In the genomic region with DNA sequence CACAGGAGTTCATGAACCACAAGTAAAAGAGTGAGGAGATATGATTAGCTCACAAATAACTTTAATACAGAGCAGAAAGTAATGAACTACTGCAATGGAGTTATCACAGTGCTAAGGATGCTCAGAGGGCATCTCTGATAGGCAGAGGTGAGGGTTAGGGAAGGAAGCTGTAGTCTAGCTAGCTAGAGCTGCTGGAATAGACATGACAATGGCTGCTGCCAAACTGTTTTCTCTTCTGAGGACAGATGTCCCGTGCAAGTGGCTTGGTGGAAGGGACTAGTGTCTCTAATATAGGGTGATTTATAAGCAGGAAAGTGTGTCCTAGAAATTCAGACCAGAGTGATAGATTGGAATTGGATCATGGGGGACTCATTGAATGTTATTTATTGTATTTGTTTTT, we compare ENCODE assay signal across 23 cellular contexts. TPM values are rescaled to one million over a fixed set of nuclear protein-coding genes. Genes with fewer than 3 reads are reported as not detected.
A peak's percentile ranks its signal among the peaks of the same experiment; 100 is the strongest.
DNase-seq lines count a peak whose midpoint lies in the region; ATAC-seq and TF ChIP-seq lines count a peak whose summit lies in the region.
"Had no signal": no experiment of that assay in that cellular context is flagged by ENCODE, and none has a peak within 500 bp of the region (broad histone marks: within the 10 kb centered on the region; RNA-seq: fewer than 3 reads in every experiment).

No MANE protein-coding gene starts in this region.

- 31% methylated on average over 1 of the region's 1 CpG for WGBS in SK-N-SH (ENCODE audit: low lambda C conversion rate)

- H3K4me2 ChIP-seq in SK-N-SH, result no peak overlapping the region
- H3K4me2 ChIP-seq: A549 had no signal

- H3K9me3 ChIP-seq in SK-N-SH (no peaks in the 10 kb centered on the region; the same call in 1 of the 2 replicates), mucosa of descending colon (no peaks in the 10 kb centered on the region)
- H3K9me3 ChIP-seq in CD8-positive, alpha-beta T cell (ENCODE audit: low read length), result no peaks in the 10 kb centered on the region
- H3K9me3 ChIP-seq: A549, HAP-1, ovary had no signal

- peaks cover 7% of the 10 kb centered on the region for H3K36me3 Mint-ChIP-seq in CD8-positive, alpha-beta T cell
- H3K36me3 Mint-ChIP-seq in activated T-helper 1 cell treated with anti-CD3 and anti-CD28 coated beads, Interleukin-12 subunit alpha, Interleukin-12 subunit beta, Interleukin-2, Interleukin-4 antibody, amounts not matched to agents 30 ng/mL and 10 ng/mL and 1 ng/mL, durations not matched to agents 14 hours and 24 hours and 36 hours (ENCODE audit: low read depth), result peaks cover 63% of the 10 kb centered on the region

- TF ChIP-seq CTCF in SK-N-SH (IDR thresholded peaks at IDR 0.05) (no peak), mucosa of descending colon (IDR thresholded peaks at IDR 0.05) (no peak)
- TF ChIP-seq CTCF in CD8-positive, alpha-beta T cell (IDR thresholded peaks at IDR 0.05), result no peak

- ATAC-seq in SK-N-SH treated with all-trans-retinoic acid at 6 μM for 48 hours, result no peak
- peak; percentile 25 for ATAC-seq in CD8-positive, alpha-beta T cell
- ATAC-seq in mucosa of descending colon, result peak; percentile 32
- ATAC-seq: A549 had no signal

- no peaks in the 10 kb centered on the region for H4K20me1 ChIP-seq in SK-N-SH (ENCODE audit: insufficient read depth)

- peaks cover 68% of the 10 kb centered on the region for H3K4me1 Mint-ChIP-seq in CD8-positive, alpha-beta T cell (ENCODE audit: low read depth)
- peaks cover 78% of the 10 kb centered on the region for H3K4me1 Mint-ChIP-seq in activated T-helper 1 cell treated with anti-CD3 and anti-CD28 coated beads, Interleukin-12 subunit alpha, Interleukin-12 subunit beta, Interleukin-2, Interleukin-4 antibody, amounts not matched to agents 30 ng/mL and 10 ng/mL and 1 ng/mL, durations not matched to agents 14 hours and 24 hours and 36 hours (ENCODE audit: low read depth)

- CTCF ChIA-PET in SK-N-SH (lab: Yijun Ruan, JAX), result interaction anchor here (1.3 kb wide), 1 partner anchor 54 kb away, joined by 4 read pairs; no protein-coding TSS in a partner anchor
- CTCF ChIA-PET in CD8-positive, alpha-beta T cell (lab: Charles Lee), result interaction anchor here (1.0 to 2.4 kb wide), 4 partner anchors 36 to 384 kb away, joined by 3 to 13 read pairs (median 3); no protein-coding TSS in a partner anchor

- no peak overlapping the region for H3K9ac ChIP-seq in SK-N-SH

- no peak for DNase-seq in SK-N-SH
- DNase-seq in CD8-positive, alpha-beta T cell, result no peak
- DNase-seq in activated T-helper 1 cell treated with anti-CD3 and anti-CD28 coated beads, Interleukin-12 subunit alpha, Interleukin-12 subunit beta, Interleukin-2, Interleukin-4 antibody, amounts not matched to agents 30 ng/mL and 10 ng/mL and 1 ng/mL, durations not matched to agents 14 hours and 24 hours and 36 hours (ENCODE audit: low spot score), result no peak
- DNase-seq in mucosa of descending colon, result no peak
- no peak for DNase-seq in hepatic stellate cell (ENCODE audit: low spot score)
- no peak for DNase-seq in DMS114 treated with DMSO at 0.1 percent for 48 hours (lab: John Stamatoyannopoulos, UW; ENCODE audit: unreplicated experiment)
- DNase-seq in occipital lobe (lab: John Stamatoyannopoulos, UW), result no peak
- DNase-seq: anterior cingulate cortex, foreskin melanocyte, KG1, kidney glomerular epithelial cell, NCI-H1930, NCI-H524, ovary, substantia nigra had no signal

- H3K27me3 Mint-ChIP-seq in CD8-positive, alpha-beta T cell (ENCODE audit: low read depth), result no peaks in the 10 kb centered on the region
- no peaks in the 10 kb centered on the region for H3K27me3 Mint-ChIP-seq in activated T-helper 1 cell treated with anti-CD3 and anti-CD28 coated beads, Interleukin-12 subunit alpha, Interleukin-12 subunit beta, Interleukin-2, Interleukin-4 antibody, amounts not matched to agents 30 ng/mL and 10 ng/mL and 1 ng/mL, durations not matched to agents 14 hours and 24 hours and 36 hours (ENCODE audit: insufficient read depth)

- no peaks in the 10 kb centered on the region for H3F3A ChIP-seq in SK-N-SH (replicated peaks; ENCODE audit: insufficient read depth)

- peak overlapping the region; percentile 74 for H3K4me3 Mint-ChIP-seq in CD8-positive, alpha-beta T cell
- peak overlapping the region; percentile 95 for H3K4me3 Mint-ChIP-seq in activated T-helper 1 cell treated with anti-CD3 and anti-CD28 coated beads, Interleukin-12 subunit alpha, Interleukin-12 subunit beta, Interleukin-2, Interleukin-4 antibody, amounts not matched to agents 30 ng/mL and 10 ng/mL and 1 ng/mL, durations not matched to agents 14 hours and 24 hours and 36 hours

- no peak overlapping the region for H3K27ac ChIP-seq in SK-N-SH (ENCODE audit: low read depth in 2 of 2, low read length in 1 of 2)
- H3K27ac ChIP-seq in CD8-positive, alpha-beta T cell (ENCODE audit: low read depth, low read length), result peak overlapping the region; percentile 50
- H3K27ac ChIP-seq: A549, ovary, right atrium auricular region had no signal

- H3K79me2 ChIP-seq in SK-N-SH (ENCODE audit: insufficient read depth), result no peaks in the 10 kb centered on the region

- H3K4me1 ChIP-seq in SK-N-SH (ENCODE audit: control insufficient read depth in 1 of 2, insufficient read depth in 2 of 2, low read depth in 1 of 2, low read length in 1 of 2), result no peaks in the 10 kb centered on the region
- H3K4me1 ChIP-seq in CD8-positive, alpha-beta T cell (ENCODE audit: insufficient read depth, low read length), result peaks cover 62% of the 10 kb centered on the region
- H3K4me1 ChIP-seq in mucosa of descending colon (ENCODE audit: low read depth), result no peaks in the 10 kb centered on the region
- H3K4me1 ChIP-seq: A549, HAP-1, right atrium auricular region had no signal

- 0 out of 2 replicates have a peak overlapping the region, but pooled peaks have one; percentile 35 for H2AFZ ChIP-seq in SK-N-SH (ENCODE audit: low read depth)

- peaks cover 15% of the 10 kb centered on the region; the same call in 1 of the 2 replicates for H3K27me3 ChIP-seq in SK-N-SH (ENCODE audit: insufficient read depth)
- H3K27me3 ChIP-seq in CD8-positive, alpha-beta T cell (ENCODE audit: insufficient read depth, low read length), result no peaks in the 10 kb centered on the region
- H3K27me3 ChIP-seq: ovary, right atrium auricular region had no signal

- peak overlapping the region; percentile 95 for H3K27ac Mint-ChIP-seq in CD8-positive, alpha-beta T cell
- H3K27ac Mint-ChIP-seq in activated T-helper 1 cell treated with anti-CD3 and anti-CD28 coated beads, Interleukin-12 subunit alpha, Interleukin-12 subunit beta, Interleukin-2, Interleukin-4 antibody, amounts not matched to agents 30 ng/mL and 10 ng/mL and 1 ng/mL, durations not matched to agents 14 hours and 24 hours and 36 hours, result peak overlapping the region; percentile 99

- no peaks in the 10 kb centered on the region for H3K9me2 ChIP-seq in SK-N-SH

- TF ChIP-seq RAD21 in SK-N-SH (IDR thresholded peaks at IDR 0.05; ENCODE audit: low read length), result no peak

- POLR2A ChIA-PET in SK-N-SH (lab: Yijun Ruan, JAX), result no interaction called here
- POLR2A ChIA-PET in CD8-positive, alpha-beta T cell (lab: Charles Lee), result interaction anchor here (1.0 to 2.0 kb wide), 6 partner anchors 8 to 149 kb away, joined by 3 to 9 read pairs (median 3); no protein-coding TSS in a partner anchor

- peaks cover 4% of the 10 kb centered on the region for H3K9me3 Mint-ChIP-seq in CD8-positive, alpha-beta T cell
- peaks cover 4% of the 10 kb centered on the region for H3K9me3 Mint-ChIP-seq in activated T-helper 1 cell treated with anti-CD3 and anti-CD28 coated beads, Interleukin-12 subunit alpha, Interleukin-12 subunit beta, Interleukin-2, Interleukin-4 antibody, amounts not matched to agents 30 ng/mL and 10 ng/mL and 1 ng/mL, durations not matched to agents 14 hours and 24 hours and 36 hours

- H3K4me3 ChIP-seq in SK-N-SH (ENCODE audit: low read depth in 2 of 2, low read length in 1 of 2), result no peak overlapping the region
- peak overlapping the region; percentile 42 for H3K4me3 ChIP-seq in CD8-positive, alpha-beta T cell (ENCODE audit: low read depth, low read length)
- H3K4me3 ChIP-seq in mucosa of descending colon, result no peak overlapping the region
- H3K4me3 ChIP-seq: A549, HAP-1, ovary, right atrium auricular region had no signal

- intact Hi-C loops in CD8-positive, alpha-beta T cell (cut with DNase I, micrococcal nuclease), result no loop called here
- intact Hi-C loops in activated T-helper 1 cell treated with anti-CD3 and anti-CD28 coated beads, Interleukin-12 subunit alpha, Interleukin-12 subunit beta, Interleukin-2, Interleukin-4 antibody, amounts not matched to agents 30 ng/mL and 10 ng/mL and 1 ng/mL, durations not matched to agents 14 hours and 24 hours and 36 hours (cut with micrococcal nuclease), result no loop called here
- intact Hi-C loops in mucosa of descending colon (cut with DNase I, micrococcal nuclease), result no loop called here

- H3K36me3 ChIP-seq in SK-N-SH (replicated peaks in 1 of 2; ENCODE audit: control insufficient read depth in 1 of 2, insufficient read depth in 2 of 2, low read length in 1 of 2) (no peaks in the 10 kb centered on the region), mucosa of descending colon (ENCODE audit: low read depth) (no peaks in the 10 kb centered on the region)
- no peaks in the 10 kb centered on the region for H3K36me3 ChIP-seq in CD8-positive, alpha-beta T cell (ENCODE audit: insufficient read depth, low read length)
- H3K36me3 ChIP-seq: HAP-1, ovary, right atrium auricular region had no signal

- no peak for TF ChIP-seq EP300 in SK-N-SH (IDR thresholded peaks at IDR 0.05; ENCODE audit: borderline replicate concordance in 1 of 2, low read depth in 1 of 2, low read length in 1 of 2)

TF ChIP-seq in SK-N-SH, 30 proteins besides CTCF, POLR2A, EP300 and RAD21 (continues in another document):
- TF ChIP-seq, protein P1, sequence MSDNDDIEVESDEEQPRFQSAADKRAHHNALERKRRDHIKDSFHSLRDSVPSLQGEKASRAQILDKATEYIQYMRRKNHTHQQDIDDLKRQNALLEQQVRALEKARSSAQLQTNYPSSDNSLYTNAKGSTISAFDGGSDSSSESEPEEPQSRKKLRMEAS (IDR thresholded peaks at IDR 0.05; ENCODE audit: low read depth), result no peak
- no peak for TF ChIP-seq SIN3A (IDR thresholded peaks at IDR 0.05; ENCODE audit: borderline replicate concordance, low read depth, low read length)

TF ChIP-seq in SK-N-SH treated with all-trans-retinoic acid at 6 μM for 48 hours, 23 proteins besides CTCF, POLR2A, EP300 and RAD21 (continues in another document):
- no peak for TF ChIP-seq PPARA (CRISPR knock-in tag; IDR thresholded peaks at IDR 0.05; ENCODE audit: borderline replicate concordance)
- no peak for TF ChIP-seq ZFP30 (CRISPR knock-in tag; IDR thresholded peaks at IDR 0.05)
- TF ChIP-seq ZC3H10 (CRISPR knock-in tag; IDR thresholded peaks at IDR 0.05), result no peak

RNA-seq across cellular contexts. Expression of a gene that starts 1.6 kb away (rescaled TPM):
- 0.03 TPM in 1 of 2 replicates, not detected in the other for polyA plus RNA-seq in SK-N-SH (2012; rRNA removed)
- 0.01 TPM in 1 of 2 replicates, not detected in the other for polyA plus RNA-seq in SK-N-SH (2012; cell fraction: cytosol; rRNA removed)
- polyA plus RNA-seq in SK-N-SH (2012; cell fraction: nucleus; rRNA removed), result 0.26 and 0.97 TPM in 2 replicates
- 10 to 100 TPM; 10.2 to 11.5 TPM for total RNA-seq in CD8-positive, alpha-beta T cell
- 118 and 124 TPM in 2 replicates for total RNA-seq in activated T-helper 1 cell treated with anti-CD3 and anti-CD28 coated beads, Interleukin-12 subunit alpha, Interleukin-12 subunit beta, Interleukin-2, Interleukin-4 antibody, amounts not matched to agents 30 ng/mL and 10 ng/mL and 1 ng/mL, durations not matched to agents 14 hours and 24 hours and 36 hours
- total RNA-seq in mucosa of descending colon, result under 1 TPM; 0.14 to 0.96 (median 0.51) TPM
- total RNA-seq in occipital lobe, result not detected
- total RNA-seq: cardiac septum, epithelial cell of proximal tubule, myocyte had no signal
- polyA plus RNA-seq: A549, BJ had no signal
